8 cellular contexts compared by ENCODE assay signal in genomic region chr20:45345104-45345936, GRCh38. TPM values are rescaled to one million over a fixed set of nuclear protein-coding genes. Genes with fewer than 3 reads are reported as not detected.
DNase-seq lines count a peak whose midpoint lies in the region; ATAC-seq and TF ChIP-seq lines count a peak whose summit lies in the region.

No MANE protein-coding gene starts in this region.

- no peaks in the 10 kb centered on the region for H3K27me3 ChIP-seq in SK-N-SH (ENCODE audit: insufficient read depth)
- H3K27me3 ChIP-seq in adipocyte (replicated peaks; ENCODE audit: control insufficient read depth, insufficient read depth, low read length): no peaks in the 10 kb centered on the region
- H3K27me3 ChIP-seq in kidney epithelial cell (ENCODE audit: control insufficient read depth, insufficient read depth, low read length): no peaks in the 10 kb centered on the region
- no peaks in the 10 kb centered on the region for H3K27me3 ChIP-seq in suprapubic skin

- H3K4me3 ChIP-seq in SK-N-SH (ENCODE audit: low read depth in 2 of 2, low read length in 1 of 2): peak overlapping the region; percentile 72 to 87; a peak in 2 of 4 replicates
- peak overlapping the region; percentile 95 for H3K4me3 ChIP-seq in adipocyte (ENCODE audit: low read length)
- peak overlapping the region; percentile 23 for H3K4me3 ChIP-seq in kidney epithelial cell (ENCODE audit: low read depth, low read length)
- H3K4me3 ChIP-seq in suprapubic skin: peak overlapping the region; percentile 75

- no peak for ATAC-seq in SK-N-SH treated with all-trans-retinoic acid at 6 μM for 48 hours

- H4K20me1 ChIP-seq in SK-N-SH (ENCODE audit: insufficient read depth): peaks cover 8% of the 10 kb centered on the region; the same call in 1 of the 2 replicates

- CTCF ChIA-PET in SK-N-SH (lab: Yijun Ruan, JAX): interaction anchor here (0.9 to 3.4 kb wide), 5 partner anchors 17 to 105 kb away, joined by 3 to 22 read pairs (median 4); partner anchors contain the start of gene SYS1

- H3K9me2 ChIP-seq in SK-N-SH: no peaks in the 10 kb centered on the region

- in situ Hi-C loops in G401 (cut with HindIII; ENCODE audit: low sequenced_read_pairs): no loop called here

- H3K9me3 ChIP-seq in SK-N-SH: no peaks in the 10 kb centered on the region
- no peaks in the 10 kb centered on the region for H3K9me3 ChIP-seq in adipocyte (ENCODE audit: control insufficient read depth, low read length)
- no peaks in the 10 kb centered on the region for H3K9me3 ChIP-seq in suprapubic skin

- DNase-seq in SK-N-SH (no peak), adipocyte (ENCODE audit: low read depth) (peak; percentile 34), kidney epithelial cell (ENCODE audit: low read depth) (no peak), suprapubic skin (ENCODE audit: low spot score in 2 of 2) (no peak), G401 (ENCODE audit: low spot score) (no peak)
- no peak for DNase-seq in NK-92 treated with Interleukin-12 subunit alpha and Interleukin-12 subunit beta, amount 100 ng/mL, for 24 hours (lab: John Stamatoyannopoulos, UW)
- no peak for DNase-seq in activated CD4-positive, CD25-positive, alpha-beta regulatory T cell treated with anti-CD3 and anti-CD28 coated beads, Interleukin-2, amount 50 U/mL, for 72 hours

- no peak for TF ChIP-seq RAD21 in SK-N-SH (IDR thresholded peaks at IDR 0.05; ENCODE audit: low read length)

- H3K36me3 ChIP-seq in SK-N-SH (replicated peaks in 1 of 2; ENCODE audit: control insufficient read depth in 1 of 2, insufficient read depth in 2 of 2, low read length in 1 of 2) (peaks cover 4 to 7% of the 10 kb centered on the region in 2 experiments), adipocyte (ENCODE audit: control insufficient read depth, insufficient read depth, low read length, severe bottlenecking) (peaks cover 8% of the 10 kb centered on the region), kidney epithelial cell (ENCODE audit: control insufficient read depth, insufficient read depth, low read length) (no peaks in the 10 kb centered on the region), suprapubic skin (no peaks in the 10 kb centered on the region)

- no peak overlapping the region for H2AFZ ChIP-seq in SK-N-SH (ENCODE audit: low read depth)

- no peak for TF ChIP-seq POLR2A in suprapubic skin (IDR thresholded peaks at IDR 0.05)

- H3K9ac ChIP-seq in SK-N-SH (peak overlapping the region; percentile 96; the same call in 1 of the 2 replicates), adipocyte (ENCODE audit: low read length) (peak overlapping the region; percentile 93)

- peaks cover 16% of the 10 kb centered on the region for H3F3A ChIP-seq in SK-N-SH (replicated peaks; ENCODE audit: insufficient read depth)

- TF ChIP-seq EP300 in SK-N-SH (IDR thresholded peaks at IDR 0.05; ENCODE audit: borderline replicate concordance in 1 of 2, low read depth in 1 of 2, low read length in 1 of 2) (no peak), suprapubic skin (IDR thresholded peaks at IDR 0.05) (no peak)

- H3K79me2 ChIP-seq in SK-N-SH (ENCODE audit: insufficient read depth): peaks cover 77% of the 10 kb centered on the region

- H3K4me1 ChIP-seq in SK-N-SH (ENCODE audit: control insufficient read depth in 1 of 2, insufficient read depth in 2 of 2, low read depth in 1 of 2, low read length in 1 of 2) (peaks cover 63 to 67% of the 10 kb centered on the region in 2 experiments), adipocyte (ENCODE audit: control insufficient read depth, insufficient read depth, low read length) (peaks cover 75% of the 10 kb centered on the region), suprapubic skin (peaks cover 78% of the 10 kb centered on the region)

- WGBS in SK-N-SH (ENCODE audit: low lambda C conversion rate): 84% methylated on average over 9 of the region's 9 CpGs
- 45% methylated on average over 6 of the region's 9 CpGs for WGBS in suprapubic skin

- POLR2A ChIA-PET in SK-N-SH (lab: Yijun Ruan, JAX): no interaction called here

- TF ChIP-seq CTCF in SK-N-SH (IDR thresholded peaks at IDR 0.05): no peak
- TF ChIP-seq CTCF in kidney epithelial cell (IDR thresholded peaks at IDR 0.05; ENCODE audit: insufficient read depth, low read length, poor library complexity, severe bottlenecking): no peak
- no peak for TF ChIP-seq CTCF in suprapubic skin (IDR thresholded peaks at IDR 0.05)

- H3K4me2 ChIP-seq in SK-N-SH: peak overlapping the region; percentile 96

- peak overlapping the region; percentile 11 to 90; a peak in 2 of 4 replicates for H3K27ac ChIP-seq in SK-N-SH (ENCODE audit: low read depth in 2 of 2, low read length in 1 of 2)
- peak overlapping the region; percentile 94 for H3K27ac ChIP-seq in suprapubic skin

TF ChIP-seq in SK-N-SH, 30 proteins besides CTCF, POLR2A, EP300 and RAD21 (continues in another document):
- no peak for TF ChIP-seq RCOR1 (IDR thresholded peaks at IDR 0.05; ENCODE audit: low read length)
- TF ChIP-seq ZBTB33 (IDR thresholded peaks at IDR 0.05; ENCODE audit: borderline replicate concordance, low read depth): no peak
- no peak for TF ChIP-seq GATA2 (CRISPR knock-in tag; IDR thresholded peaks at IDR 0.05)

TF ChIP-seq in SK-N-SH treated with all-trans-retinoic acid at 6 μM for 48 hours, 23 proteins besides CTCF, POLR2A, EP300 and RAD21:
- TF ChIP-seq ZC3H10 (CRISPR knock-in tag; IDR thresholded peaks at IDR 0.05) (no peak), CSRNP3 (CRISPR knock-in tag; IDR thresholded peaks at IDR 0.05) (no peak), ZNF8 (CRISPR knock-in tag; IDR thresholded peaks at IDR 0.05) (no peak), ESRRG (CRISPR knock-in tag; IDR thresholded peaks at IDR 0.05) (no peak), CSDC2 (CRISPR knock-in tag; IDR thresholded peaks at IDR 0.05) (no peak), SNAI2 (CRISPR knock-in tag; IDR thresholded peaks at IDR 0.05) (no peak), ISL1 (CRISPR knock-in tag; IDR thresholded peaks at IDR 0.05) (no peak), ARNTL (CRISPR knock-in tag; IDR thresholded peaks at IDR 0.05; ENCODE audit: borderline replicate concordance, low read depth) (no peak), RARB (CRISPR knock-in tag; IDR thresholded peaks at IDR 0.05) (no peak), BACH2 (CRISPR knock-in tag; IDR thresholded peaks at IDR 0.05; ENCODE audit: borderline replicate concordance) (no peak)

RNA-seq across cellular contexts. Expression of gene SDC4, which starts 2.9 kb away (rescaled TPM):
- polyA plus RNA-seq in SK-N-SH (2012; rRNA removed): 131 and 192 TPM in 2 replicates
- polyA plus RNA-seq in SK-N-SH (2012; cell fraction: cytosol; rRNA removed): 139 and 153 TPM in 2 replicates
- polyA plus RNA-seq in SK-N-SH (2012; cell fraction: nucleus; rRNA removed): 94.9 and 96.1 TPM in 2 replicates
- 155 and 175 TPM in 2 replicates for total RNA-seq in kidney epithelial cell
- total RNA-seq in suprapubic skin: 100 to 1,000 TPM; 156 to 255 (median 216) TPM
- total RNA-seq in G401 (2014; rRNA removed; shearing (Covaris generic)): 16.4 and 24.7 TPM in 2 replicates

RNA-seq across cellular contexts. Expression of gene SYS1, which starts 17.6 kb away (rescaled TPM):
- polyA plus RNA-seq in SK-N-SH (2012; rRNA removed): 26.5 and 26.9 TPM in 2 replicates
- polyA plus RNA-seq in SK-N-SH (2012; cell fraction: cytosol; rRNA removed): 14.0 and 16.3 TPM in 2 replicates
- 12.4 and 20.0 TPM in 2 replicates for polyA plus RNA-seq in SK-N-SH (2012; cell fraction: nucleus; rRNA removed)
- total RNA-seq in kidney epithelial cell (54.3 and 55.2 TPM in 2 replicates), suprapubic skin (10 to 100 TPM; 30.9 to 49.5 (median 38.7) TPM)
- 13.0 and 21.9 TPM in 2 replicates for total RNA-seq in G401 (2014; rRNA removed; shearing (Covaris generic))

RNA-seq across cellular contexts. Expression of gene TP53TG5, which starts 32.8 kb away (rescaled TPM):
- not detected in 2 replicates for polyA plus RNA-seq in SK-N-SH (2012; rRNA removed)
- 0.01 TPM in 1 of 2 replicates, not detected in the other for polyA plus RNA-seq in SK-N-SH (2012; cell fraction: cytosol; rRNA removed)
- not detected in 2 replicates for polyA plus RNA-seq in SK-N-SH (2012; cell fraction: nucleus; rRNA removed)
- total RNA-seq in kidney epithelial cell: not detected in 2 replicates
- under 1 TPM in 1 of 4 donors, not detected in 3; 0.32 TPM for total RNA-seq in suprapubic skin
- not detected in 2 replicates for total RNA-seq in G401 (2014; rRNA removed; shearing (Covaris generic))

RNA-seq across cellular contexts. Expression of gene MATN4, which starts 37.2 kb away (rescaled TPM):
- 0.13 and 0.16 TPM in 2 replicates for polyA plus RNA-seq in SK-N-SH (2012; rRNA removed)
- 0.04 and 0.07 TPM in 2 replicates for polyA plus RNA-seq in SK-N-SH (2012; cell fraction: cytosol; rRNA removed)
- 0.39 and 0.79 TPM in 2 replicates for polyA plus RNA-seq in SK-N-SH (2012; cell fraction: nucleus; rRNA removed)
- total RNA-seq in kidney epithelial cell: not detected in 2 replicates
- total RNA-seq in suprapubic skin: 1 to 10 TPM in 1 of 4 donors, under 1 TPM in 2, not detected in 1; 0.25 to 1.5 (median 0.94) TPM
- not detected in 2 replicates for total RNA-seq in G401 (2014; rRNA removed; shearing (Covaris generic))

RNA-seq across cellular contexts. Expression of gene RBPJL, which starts 38.7 kb away (rescaled TPM):
- not detected in 2 replicates for polyA plus RNA-seq in SK-N-SH (2012; rRNA removed)
- polyA plus RNA-seq in SK-N-SH (2012; cell fraction: cytosol; rRNA removed): not detected in 2 replicates
- polyA plus RNA-seq in SK-N-SH (2012; cell fraction: nucleus; rRNA removed): 0.05 and 0.11 TPM in 2 replicates
- total RNA-seq in kidney epithelial cell (not detected in 2 replicates), suprapubic skin (not detected)
- total RNA-seq in G401 (2014; rRNA removed; shearing (Covaris generic)): not detected in 2 replicates

Comparison
In these comparisons a context has a peak if more than half of its experiments do, and no peak if none do; other contexts are left out.
1. H3K4me3 ChIP-seq: peak in every context shown above with its lines; median percentile 95 in adipocyte; 80 in SK-N-SH; 75 in suprapubic skin; 23 in kidney epithelial cell.